1 cellular context compared by ENCODE assay signal in genomic region chr11:100681064-100681502, GRCh38.
TF ChIP-seq lines count a peak whose summit lies in the region.

No MANE protein-coding gene starts in this region.

TF ChIP-seq in H1, 55 proteins besides CTCF, POLR2A, EP300 and RAD21 (continued from another document):
- TF ChIP-seq, protein P1, sequence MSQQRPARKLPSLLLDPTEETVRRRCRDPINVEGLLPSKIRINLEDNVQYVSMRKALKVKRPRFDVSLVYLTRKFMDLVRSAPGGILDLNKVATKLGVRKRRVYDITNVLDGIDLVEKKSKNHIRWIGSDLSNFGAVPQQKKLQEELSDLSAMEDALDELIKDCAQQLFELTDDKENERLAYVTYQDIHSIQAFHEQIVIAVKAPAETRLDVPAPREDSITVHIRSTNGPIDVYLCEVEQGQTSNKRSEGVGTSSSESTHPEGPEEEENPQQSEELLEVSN (IDR thresholded peaks at IDR 0.05) = no peak
- TF ChIP-seq RBBP5 (IDR thresholded peaks at IDR 0.05; ENCODE audit: borderline replicate concordance, low read depth, low read length) (no peak), ZNF274 (IDR thresholded peaks at IDR 0.05; ENCODE audit: borderline replicate concordance, extremely low read depth, low read length) (no peak), CBX8 (IDR thresholded peaks at IDR 0.05; ENCODE audit: borderline replicate concordance, low read depth, low read length) (no peak), FOSL1 (IDR thresholded peaks at IDR 0.05; ENCODE audit: insufficient read depth, low read depth, low read length) (no peak), CHD7 (IDR thresholded peaks at IDR 0.05; ENCODE audit: insufficient replicate concordance, low read length) (no peak), EZH2 (IDR thresholded peaks at IDR 0.05; ENCODE audit: low read depth, low read length, severe bottlenecking) (no peak), KDM1A (IDR thresholded peaks at IDR 0.05; ENCODE audit: borderline replicate concordance, low read length) (no peak), GABPA (IDR thresholded peaks at IDR 0.05; ENCODE audit: borderline replicate concordance, insufficient read depth, low read length) (no peak), GTF2F1 (IDR thresholded peaks at IDR 0.05; ENCODE audit: borderline replicate concordance, low read depth, low read length) (no peak), YY1 (IDR thresholded peaks at IDR 0.05; ENCODE audit: low read depth, low read length) (no peak)
